Comparison of ENCODE assay signal across 21 cellular contexts in the genomic region with DNA sequence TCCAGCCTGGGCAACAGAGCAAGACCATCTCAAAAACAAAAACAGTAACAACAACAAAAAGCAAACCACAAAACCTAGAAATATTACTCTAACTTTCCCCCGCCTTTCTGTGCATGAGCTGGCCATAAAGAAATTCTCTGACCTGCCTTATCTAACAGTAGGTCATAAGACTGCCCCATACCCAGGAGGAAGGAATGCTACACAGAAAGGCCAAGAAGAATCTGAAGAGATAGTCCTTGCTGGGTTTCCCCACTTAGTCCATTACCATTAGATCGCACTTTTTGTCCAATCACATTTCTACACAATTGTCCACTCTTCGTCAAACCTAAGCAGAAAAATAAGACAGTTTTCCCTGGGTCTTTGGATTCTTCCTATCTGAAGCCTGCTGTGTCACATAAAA. TPM values are rescaled to one million over a fixed set of nuclear protein-coding genes. Genes with fewer than 3 reads are reported as not detected.
DNase-seq lines count a peak whose midpoint lies in the region; ATAC-seq and TF ChIP-seq lines count a peak whose summit lies in the region.
"Had no signal": no experiment of that assay in that cellular context is flagged by ENCODE, and none has a peak within 500 bp of the region (broad histone marks: within the 10 kb centered on the region; RNA-seq: fewer than 3 reads in every experiment).

No MANE protein-coding gene starts in this region.

- H3K36me3 ChIP-seq in ACC112 (ENCODE audit: insufficient read depth, low read length) = 0 out of 2 replicates have a peak, but pooled peaks cover 4% of the 10 kb centered on the region
- peaks cover 0 to 17% (median 3%) of the 10 kb centered on the region in 4 donors for H3K36me3 ChIP-seq in sigmoid colon
- peaks cover 5% of the 10 kb centered on the region for H3K36me3 ChIP-seq in mesendoderm (ENCODE audit: control insufficient read depth, insufficient read depth, low read length)

- no peak overlapping the region for H4K5ac ChIP-seq in mesendoderm (ENCODE audit: low read length)

- no peak overlapping the region for H4K8ac ChIP-seq in mesendoderm (ENCODE audit: low read depth, low read length)

- TF ChIP-seq CTCF in fibroblast of the aortic adventitia (IDR thresholded peaks at IDR 0.05; ENCODE audit: insufficient read depth, low read length) = no peak
- TF ChIP-seq CTCF in sigmoid colon (IDR thresholded peaks at IDR 0.05) = no peak

- H3K56ac ChIP-seq in mesendoderm (ENCODE audit: low read length) = no peak overlapping the region

- H3K27ac Mint-ChIP-seq in IgD-negative memory B cell = peak overlapping the region in 2 of 3 donors; percentile 47 to 87
- H3K27ac Mint-ChIP-seq: activated T-helper 2 cell treated with anti-CD3 and anti-CD28 coated beads, Interferon-gamma antibody, Interleukin-2, Interleukin-4, amounts not matched to agents 10 μg/mL and 5 μg/mL and 100 μg/mL, durations not matched to agents 14 hours and 24 hours and 36 hours had no signal

- H3K9me3 Mint-ChIP-seq in IgD-negative memory B cell = no peaks in the 10 kb centered on the region
- H3K9me3 Mint-ChIP-seq: activated T-helper 2 cell treated with anti-CD3 and anti-CD28 coated beads, Interferon-gamma antibody, Interleukin-2, Interleukin-4, amounts not matched to agents 10 μg/mL and 5 μg/mL and 100 μg/mL, durations not matched to agents 14 hours and 24 hours and 36 hours; central memory CD8-positive, alpha-beta T cell had no signal

- no peaks in the 10 kb centered on the region for H3K27me3 ChIP-seq in ACC112 (ENCODE audit: insufficient read depth, low read length)
- no peaks in the 10 kb centered on the region for H3K27me3 ChIP-seq in sigmoid colon
- no peaks in the 10 kb centered on the region for H3K27me3 ChIP-seq in mesendoderm (ENCODE audit: insufficient read depth, low read length, poor library complexity)
- H3K27me3 ChIP-seq: esophagus muscularis mucosa had no signal

- H3K4me3 Mint-ChIP-seq in IgD-negative memory B cell = peak overlapping the region in 1 of 4 donors; percentile 81
- H3K4me3 Mint-ChIP-seq: central memory CD8-positive, alpha-beta T cell had no signal

- 92% methylated on average over 3 of the region's 3 CpGs for WGBS in sigmoid colon, 2 donors
- no CpG with 5 or more reads among the region's 3 CpGs for WGBS in mesendoderm (ENCODE audit: extremely low coverage, insufficient coverage, low lambda C conversion rate)

- H3K4me1 ChIP-seq in ACC112 (ENCODE audit: control insufficient read depth, insufficient read depth, low read length, unreplicated experiment) (peaks cover 44% of the 10 kb centered on the region), sigmoid colon (peaks cover 0 to 42% (median 32%) of the 10 kb centered on the region in 4 donors), mesendoderm (ENCODE audit: control insufficient read depth, low read depth, low read length) (no peaks in the 10 kb centered on the region)

- no peak overlapping the region for H3K4me2 ChIP-seq in mesendoderm (ENCODE audit: low read length)
- H3K4me2 ChIP-seq: SK-N-SH had no signal

- DNase-seq in fibroblast of the aortic adventitia (ENCODE audit: low read depth) (peak; percentile 24), sigmoid colon (no peak), mesendoderm (no peak), DMS53 treated with DMSO at 0.1 percent for 48 hours (lab: John Stamatoyannopoulos, UW; ENCODE audit: unreplicated experiment) (no peak)
- no peak for DNase-seq in stimulated activated naive CD8-positive, alpha-beta T cell treated with anti-CD3 and anti-CD28 coated beads, Interleukin-15, Interleukin-2, amounts not matched to agents 100 U/mL and 50 U/mL, for 24 hours
- no peak for DNase-seq in stimulated activated CD4-positive, alpha-beta T cell treated with anti-CD3 and anti-CD28 coated beads, Interleukin-4, amount 100 ng/mL, for 24 hours
- DNase-seq: activated CD4-positive, alpha-beta T cell treated with anti-CD3 and anti-CD28 coated beads for 1 hour; amygdala; DMS79 treated with DMSO at 0.1 percent for 48 hours; effector CD8-positive, alpha-beta T cell; left cardiac atrium; NCI-H1694 treated with DMSO at 0.1 percent for 48 hours; NCI-H345; nucleus accumbens; SK-N-SH; substantia nigra had no signal

- intact Hi-C loops in sigmoid colon (cut with DNase I) = no loop called here

- no peak overlapping the region for H3K4me3 ChIP-seq in ACC112 (ENCODE audit: low read depth, low read length)
- no peak overlapping the region for H3K4me3 ChIP-seq in fibroblast of the aortic adventitia (ENCODE audit: low read depth, low read length)
- H3K4me3 ChIP-seq in sigmoid colon = no peak overlapping the region
- no peak overlapping the region for H3K4me3 ChIP-seq in mesendoderm (ENCODE audit: low read length)
- H3K4me3 ChIP-seq: esophagus muscularis mucosa had no signal

- no peak overlapping the region for H2BK120ac ChIP-seq in mesendoderm (ENCODE audit: low read depth, low read length)

- TF ChIP-seq EP300 in sigmoid colon (IDR thresholded peaks at IDR 0.05) = no peak

- no peak overlapping the region for H3K9ac ChIP-seq in mesendoderm (ENCODE audit: low read length)
- H3K9ac ChIP-seq: SK-N-SH had no signal

- H3K27ac ChIP-seq in ACC112 (ENCODE audit: low read depth, low read length) = peak overlapping the region; percentile 82; the same call in 1 of the 2 replicates
- H3K27ac ChIP-seq in sigmoid colon = peak overlapping the region in 3 of 4 donors; percentile 70 to 79 (median 73)
- no peak overlapping the region for H3K27ac ChIP-seq in mesendoderm (ENCODE audit: low read depth, low read length)

- H3K18ac ChIP-seq in mesendoderm (ENCODE audit: low read length) = no peak overlapping the region

- no peak overlapping the region for H2AK5ac ChIP-seq in mesendoderm (ENCODE audit: low read length)

- H3K79me2 ChIP-seq in ACC112 (ENCODE audit: control insufficient read depth, insufficient read depth, low read length, unreplicated experiment) (no peaks in the 10 kb centered on the region), mesendoderm (ENCODE audit: control insufficient read depth, insufficient read depth, low read length) (no peaks in the 10 kb centered on the region)

- H2AFZ ChIP-seq in ACC112 (ENCODE audit: low read length, unreplicated experiment) = no peak overlapping the region

- H3K79me1 ChIP-seq in mesendoderm (ENCODE audit: low read length) = no peaks in the 10 kb centered on the region

- H3K4ac ChIP-seq in mesendoderm (ENCODE audit: low read depth, low read length) = no peak overlapping the region

- ATAC-seq in stimulated activated naive CD8-positive, alpha-beta T cell treated with anti-CD3 and anti-CD28 coated beads, Interleukin-15, Interleukin-2, amounts not matched to agents 100 U/mL and 50 U/mL, for 24 hours = no peak
- ATAC-seq: left cardiac atrium had no signal

- no peak overlapping the region for H2BK15ac ChIP-seq in mesendoderm (replicated peaks; ENCODE audit: low read depth)

- peaks cover 17 to 25% (median 21%) of the 10 kb centered on the region in 3 donors for H3K4me1 Mint-ChIP-seq in IgD-negative memory B cell

- no peak for TF ChIP-seq POLR2A in sigmoid colon (IDR thresholded peaks at IDR 0.05)

- H3K36me3 Mint-ChIP-seq in IgD-negative memory B cell = peaks cover 6% of the 10 kb centered on the region

- no peaks in the 10 kb centered on the region for H3K27me3 Mint-ChIP-seq in IgD-negative memory B cell
- H3K27me3 Mint-ChIP-seq: central memory CD8-positive, alpha-beta T cell had no signal

- H3K23ac ChIP-seq in mesendoderm (ENCODE audit: low read length) = no peak overlapping the region

- H3K9me3 ChIP-seq in sigmoid colon = no peaks in the 10 kb centered on the region
- H3K9me3 ChIP-seq: esophagus muscularis mucosa, SK-N-SH had no signal

- H2BK5ac ChIP-seq in mesendoderm (ENCODE audit: low read length) = no peak overlapping the region

RNA-seq across cellular contexts. Expression of a gene that starts 23.5 kb away (rescaled TPM):
- polyA plus RNA-seq in IgD-negative memory B cell (218 TPM), sigmoid colon (100 to 1,000 TPM; 118 to 339 (median 223) TPM)
- total RNA-seq in fibroblast of the aortic adventitia (ENCODE audit: low replicate concordance) (57.5 and 67.7 TPM in 2 replicates), sigmoid colon (10 to 100 TPM; 24.7 to 51.7 (median 42.2) TPM)
- 100.0 TPM for polyA plus RNA-seq in mesendoderm (2013, experiment 1 of 2)
- polyA plus RNA-seq in mesendoderm (2013, experiment 2 of 2) = 131 TPM

RNA-seq across cellular contexts. Expression of a gene that starts 23.8 kb away (rescaled TPM):
- polyA plus RNA-seq in IgD-negative memory B cell = 7.7 TPM
- total RNA-seq in fibroblast of the aortic adventitia (ENCODE audit: low replicate concordance) = 3.7 and 4.2 TPM in 2 replicates
- 1 to 10 TPM; 2.1 to 5.5 (median 3.3) TPM for total RNA-seq in sigmoid colon
- 10 to 100 TPM; 19.2 to 27.7 (median 21.7) TPM for polyA plus RNA-seq in sigmoid colon
- 0.53 TPM for polyA plus RNA-seq in mesendoderm (2013, experiment 1 of 2)
- 0.49 TPM for polyA plus RNA-seq in mesendoderm (2013, experiment 2 of 2)

RNA-seq across cellular contexts. Expression of a gene that starts 25.7 kb away (rescaled TPM):
- 59.6 TPM for polyA plus RNA-seq in IgD-negative memory B cell
- 37.0 and 55.0 TPM in 2 replicates for total RNA-seq in fibroblast of the aortic adventitia (ENCODE audit: low replicate concordance)
- 10 to 100 TPM; 74.5 to 88.1 (median 81.5) TPM for total RNA-seq in sigmoid colon
- 10 to 100 TPM; 70.3 to 86.7 (median 70.9) TPM for polyA plus RNA-seq in sigmoid colon
- 39.2 TPM for polyA plus RNA-seq in mesendoderm (2013, experiment 1 of 2)
- 41.6 TPM for polyA plus RNA-seq in mesendoderm (2013, experiment 2 of 2)
